18 cellular contexts compared by ENCODE assay signal in the genomic region with DNA sequence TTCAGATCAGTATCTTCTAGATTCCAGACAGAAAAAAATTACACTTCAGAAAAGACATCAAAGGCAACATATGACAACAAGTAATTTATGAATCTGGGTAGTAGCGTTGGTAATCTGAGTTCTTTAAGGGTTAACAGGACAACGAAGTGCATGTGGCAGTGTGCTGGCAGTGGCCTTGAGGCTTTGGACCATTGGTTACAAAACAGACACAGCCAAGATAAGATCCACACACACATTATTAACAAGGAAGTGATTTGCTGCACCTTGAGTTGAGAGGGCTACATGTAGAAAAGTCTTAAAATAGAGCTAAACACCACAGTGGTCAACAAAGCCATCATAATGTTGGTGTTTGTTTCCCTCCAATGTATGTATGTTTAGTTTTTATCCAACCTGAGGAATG. TPM values are rescaled to one million over a fixed set of nuclear protein-coding genes. Genes with fewer than 3 reads are reported as not detected.
DNase-seq lines count a peak whose midpoint lies in the region; ATAC-seq, FAIRE-seq and TF ChIP-seq lines count a peak whose summit lies in the region.
"Had no signal": no experiment of that assay in that cellular context is flagged by ENCODE, and none has a peak within 500 bp of the region (broad histone marks: within the 10 kb centered on the region; RNA-seq: fewer than 3 reads in every experiment).

No MANE protein-coding gene starts in this region.

- H3K9me3 ChIP-seq in GM12878 (replicated peaks; ENCODE audit: control insufficient read depth, insufficient read depth, low read length), result no peaks in the 10 kb centered on the region
- H3K9me3 ChIP-seq in HepG2 (ENCODE audit: low read length), result no peaks in the 10 kb centered on the region
- no peaks in the 10 kb centered on the region for H3K9me3 ChIP-seq in small intestine (ENCODE audit: control insufficient read depth, low read depth)
- no peaks in the 10 kb centered on the region for H3K9me3 ChIP-seq in sigmoid colon
- H3K9me3 ChIP-seq: BLaER1 treated with 17β-estradiol and CSF1 and Interleukin-3, amounts not matched to agents 10 nM and 100 nM had no signal

- H3K36me3 ChIP-seq in GM12878 (ENCODE audit: control insufficient read depth in 2 of 2, insufficient read depth in 2 of 2, low read length in 1 of 2) (no peaks in the 10 kb centered on the region), HepG2 (replicated peaks in 1 of 2; ENCODE audit: control insufficient read depth in 1 of 2, insufficient read depth in 2 of 2, low read length in 2 of 2) (no peaks in the 10 kb centered on the region), small intestine (ENCODE audit: control insufficient read depth in 2 of 2, insufficient read depth in 2 of 2, low read length in 2 of 2) (no peaks in the 10 kb centered on the region), sigmoid colon (no peaks in the 10 kb centered on the region)
- H3K36me3 ChIP-seq: BLaER1 treated with 17β-estradiol and CSF1 and Interleukin-3, amounts not matched to agents 10 nM and 100 nM had no signal

- CTCF ChIA-PET in GM12878 (lab: Yijun Ruan, JAX), result interaction anchor here (1.0 kb wide), 1 partner anchor 45 kb away, joined by 4 read pairs; no protein-coding TSS in a partner anchor
- CTCF ChIA-PET in HepG2 (lab: Yijun Ruan, JAX; ENCODE audit: low intra/inter-chr PET ratio, low total read pairs), result no interaction called here

- POLR2A ChIA-PET in GM12878 (lab: Charles Lee), result no interaction called here
- POLR2A ChIA-PET in HepG2 (lab: Yijun Ruan, JAX), result no interaction called here

- FAIRE-seq in GM12878 (lab: Jason Lieb, UNC) (no peak), HepG2 (lab: Jason Lieb, UNC) (peak; percentile 88), small intestine (lab: Jason Lieb, UNC) (no peak)

- SMC1A ChIA-PET in GM12878 (lab: Charles Lee; ENCODE audit: uncharacterized antibody, unreplicated experiment), result no interaction called here

- H3K27ac ChIP-seq in GM12878 (ENCODE audit: control insufficient read depth, insufficient read depth), result no peak overlapping the region
- H3K27ac ChIP-seq in HepG2 (ENCODE audit: extremely low read length, insufficient read depth, low read length), result peak overlapping the region; percentile 45
- no peak overlapping the region for H3K27ac ChIP-seq in small intestine (ENCODE audit: low read depth in 1 of 2, low read length in 1 of 2)
- H3K27ac ChIP-seq in sigmoid colon, result no peak overlapping the region
- H3K27ac ChIP-seq: BLaER1 treated with 17β-estradiol and CSF1 and Interleukin-3, amounts not matched to agents 10 nM and 100 nM had no signal

- H3K79me2 ChIP-seq in GM12878 (ENCODE audit: control insufficient read depth, insufficient read depth, low read length), result no peaks in the 10 kb centered on the region
- H3K79me2 ChIP-seq in HepG2 (ENCODE audit: insufficient read depth, low read length), result no peaks in the 10 kb centered on the region

- H2AFZ ChIP-seq in GM12878 (ENCODE audit: control insufficient read depth, low read depth, low read length) (peak overlapping the region; percentile 17; the same call in 1 of the 2 replicates), HepG2 (ENCODE audit: low read length) (no peak overlapping the region)

- no peak for TF ChIP-seq CTCF in GM12878 (IDR thresholded peaks at IDR 0.05 in 2 of 3, conservative IDR thresholded peaks at IDR 0.05 in 1 of 3; ENCODE audit: control insufficient read depth in 2 of 3, extremely low read depth in 1 of 3, insufficient read depth in 1 of 3, low read depth in 3 of 3, low read length in 3 of 3)
- no peak for TF ChIP-seq CTCF in HepG2 (CRISPR knock-in tag; IDR thresholded peaks at IDR 0.05)
- no peak for TF ChIP-seq CTCF in sigmoid colon (IDR thresholded peaks at IDR 0.05)

- H3K4me3 ChIP-seq in GM12878, result no peak overlapping the region
- no peak overlapping the region; a peak in 1 of 6 replicates for H3K4me3 ChIP-seq in HepG2 (replicated peaks in 1 of 3; ENCODE audit: insufficient read depth in 1 of 3, low read depth in 2 of 3, low read length in 3 of 3)
- no peak overlapping the region for H3K4me3 ChIP-seq in small intestine (ENCODE audit: low read depth in 1 of 2, low read length in 2 of 2)
- H3K4me3 ChIP-seq in sigmoid colon, result no peak overlapping the region
- H3K4me3 ChIP-seq: BLaER1 treated with 17β-estradiol and CSF1 and Interleukin-3, amounts not matched to agents 10 nM and 100 nM; GM23338 had no signal

- H3K27me3 ChIP-seq in GM12878 (replicated peaks in 1 of 2; ENCODE audit: control insufficient read depth in 2 of 2, insufficient read depth in 2 of 2, low read length in 1 of 2), result no peaks in the 10 kb centered on the region
- H3K27me3 ChIP-seq in HepG2 (ENCODE audit: control insufficient read depth in 1 of 2, insufficient read depth in 2 of 2, low read length in 2 of 2), result no peaks in the 10 kb centered on the region
- no peaks in the 10 kb centered on the region for H3K27me3 ChIP-seq in small intestine (ENCODE audit: control insufficient read depth in 2 of 2, insufficient read depth in 2 of 2, low read length in 2 of 2)
- no peaks in the 10 kb centered on the region for H3K27me3 ChIP-seq in sigmoid colon
- H3K27me3 ChIP-seq: BLaER1 treated with 17β-estradiol and CSF1 and Interleukin-3, amounts not matched to agents 10 nM and 100 nM had no signal

- H3K9ac ChIP-seq in GM12878 (ENCODE audit: control insufficient read depth, insufficient read depth, low read length) (no peak overlapping the region), HepG2 (ENCODE audit: insufficient read depth, low read depth, low read length) (no peak overlapping the region; the same call in 1 of the 2 replicates)
- H3K9ac ChIP-seq: BLaER1 treated with 17β-estradiol and CSF1 and Interleukin-3, amounts not matched to agents 10 nM and 100 nM had no signal

- intact Hi-C loops in GM12878 (cut with micrococcal nuclease; ENCODE audit: unreplicated experiment) (no loop called here), HepG2 (cut with micrococcal nuclease; ENCODE audit: unreplicated experiment) (no loop called here), sigmoid colon (cut with DNase I) (no loop called here)

- 50% methylated on average over 2 of the region's 2 CpGs for WGBS in GM12878 (ENCODE audit: insufficient coverage, insufficient replicate concordance, low lambda C conversion rate, missing lambda C conversion rate)
- whole genome bisulfite sequencing in HepG2 (ENCODE audit: low lambda C conversion rate), result 5% methylated on average over 2 of the region's 2 CpGs
- WGBS in small intestine, 3 donors, result 34 to 57% (median 50%) methylated on average over 2 of the region's 2 CpGs
- 62 to 71% methylated on average over 2 of the region's 2 CpGs for WGBS in sigmoid colon, 2 donors

- H3K4me1 ChIP-seq in GM12878 (ENCODE audit: control insufficient read depth, insufficient read depth, low read length) (no peaks in the 10 kb centered on the region), HepG2 (ENCODE audit: insufficient read depth, low read length) (peaks cover 43% of the 10 kb centered on the region), small intestine (ENCODE audit: control insufficient read depth in 2 of 2, insufficient read depth in 1 of 2, low read depth in 1 of 2, low read length in 1 of 2) (no peaks in the 10 kb centered on the region), sigmoid colon (no peaks in the 10 kb centered on the region)

- BruUV-seq in GM12878 (replicated peaks; lab: Mats Ljungman, UMichigan) (no TSS peak), HepG2 (replicated peaks; lab: Mats Ljungman, UMichigan) (no TSS peak)

- in situ Hi-C loops in GM12878 (cut with MboI), result no loop called here
- in situ Hi-C loops in HepG2 (cut with HindIII; ENCODE audit: extremely low pct_ligation_motif_present, low pct_unique_long_range_greater_than_20kb), result no loop called here

- RAD21 ChIA-PET in GM12878 (lab: Charles Lee; ENCODE audit: unreplicated experiment), result no interaction called here

- TF ChIP-seq RAD21 in GM12878 (IDR thresholded peaks at IDR 0.05; ENCODE audit: insufficient read depth, low read depth, low read length) (no peak), HepG2 (CRISPR knock-in tag; IDR thresholded peaks at IDR 0.05) (no peak)

- peak; percentile 44 for DNase-seq in SK-N-DZ (ENCODE audit: low spot score)
- DNase-seq in GM12878 (ENCODE audit: low read depth, low spot score), result no peak
- peak; percentile 78 for DNase-seq in HepG2 (ENCODE audit: low spot score)
- peak; percentile 14 for DNase-seq in small intestine
- DNase-seq in GOT3 (lab: John Stamatoyannopoulos, UW), result no peak
- DNase-seq in NCI-H1092 (lab: John Stamatoyannopoulos, UW), result no peak
- no peak for DNase-seq in activated CD4-positive, alpha-beta T cell treated with anti-CD3 and anti-CD28 coated beads, Interleukin-2, amount 50 U/mL, for 1 hour
- no peak for DNase-seq in sigmoid colon
- DNase-seq: CD8-positive, alpha-beta T cell; DMS79 treated with DMSO at 0.1 percent for 48 hours; GF-D8; H9 had no signal

- TF ChIP-seq EP300 in GM12878 (IDR thresholded peaks at IDR 0.05; ENCODE audit: borderline replicate concordance in 1 of 2, control insufficient read depth in 1 of 2, low read depth in 2 of 2, low read length in 2 of 2), result no peak
- peak in 1 of 2 experiments; percentile 81; a peak in 2 of 4 replicates for TF ChIP-seq EP300 in HepG2 (IDR thresholded peaks at IDR 0.05; ENCODE audit: low read depth in 2 of 2, low read length in 2 of 2)
- TF ChIP-seq EP300 in HepG2 (CRISPR knock-in tag; IDR thresholded peaks at IDR 0.05; ENCODE audit: borderline replicate concordance), result no peak
- no peak for TF ChIP-seq EP300 in sigmoid colon (IDR thresholded peaks at IDR 0.05)

- ATAC-seq in GM12878 (no peak), HepG2 (peak; percentile 71)
- ATAC-seq: CD8-positive, alpha-beta T cell; GM23338 had no signal

- H3K4me2 ChIP-seq in GM12878 (ENCODE audit: control insufficient read depth, insufficient read depth), result no peak overlapping the region
- peak overlapping the region; percentile 39; the same call in 1 of the 2 replicates for H3K4me2 ChIP-seq in HepG2 (ENCODE audit: low read depth, low read length)
- H3K4me2 ChIP-seq: GM23338 had no signal

- TF ChIP-seq POLR2A in GM12878 (IDR thresholded peaks at IDR 0.05; ENCODE audit: low read depth, low read length) (no peak), HepG2 (IDR thresholded peaks at IDR 0.05; ENCODE audit: insufficient read depth in 1 of 2, low read depth in 2 of 2, low read length in 2 of 2) (no peak), sigmoid colon (IDR thresholded peaks at IDR 0.05) (no peak)

- H4K20me1 ChIP-seq in GM12878 (ENCODE audit: control insufficient read depth, insufficient read depth) (no peaks in the 10 kb centered on the region), HepG2 (ENCODE audit: insufficient read depth, low read length) (no peaks in the 10 kb centered on the region)
- H4K20me1 ChIP-seq: BLaER1 treated with 17β-estradiol and CSF1 and Interleukin-3, amounts not matched to agents 10 nM and 100 nM had no signal

RNA-seq across cellular contexts. Expression of a gene that starts 40.6 kb away (rescaled TPM):
- not detected in 2 replicates for polyA plus RNA-seq in SK-N-DZ (2014; cell fraction: cytosol; rRNA removed)
- not detected in 2 replicates for polyA plus RNA-seq in SK-N-DZ (2014; cell fraction: nucleus; rRNA removed)
- total RNA-seq in GM12878 (2013; cell fraction: nucleolus; rRNA removed), result not detected in 2 replicates
- total RNA-seq in GM12878 (2014; rRNA removed) (not detected in 2 replicates), GM12878 (2014; rRNA removed; fragmentation: Illumina TruSeq; extraction: Trizol) (not detected in 2 replicates), GM12878 (2021) (not detected in 2 replicates), HepG2 (2016; rRNA removed; fragmentation: Illumina TruSeq; extraction: Trizol) (37.0 and 59.5 TPM in 2 replicates), sigmoid colon (not detected)
- not detected for polyA plus RNA-seq in GM12878 (2011; ENCODE audit: low read depth)
- polyA plus RNA-seq in GM12878 (2011; rRNA removed) (not detected in 2 replicates), GM12878 (2014; fragmentation: Illumina TruSeq; extraction: Trizol) (not detected in 2 replicates), GM12878 (2014; fragmentation: Nextera tagmentation; extraction: Ambion mirVana) (under 1 TPM in 1 of 2 experiments, not detected in 1; 0.34 TPM), GM12878 (2014; rRNA removed) (0.13 TPM in 1 of 2 replicates, not detected in the other), GM12878 (2016; fragmentation: Nextera tagmentation; extraction: Ambion mirVana) (under 1 TPM in 1 of 2 experiments, not detected in 1; 0.09 TPM), HepG2 (2011; rRNA removed) (6.8 and 6.9 TPM in 2 replicates), small intestine (not detected), sigmoid colon (not detected)
- polyA plus RNA-seq in GM12878 (2011; cell fraction: cytosol; rRNA removed), result not detected in 2 replicates
- not detected in 2 replicates for polyA plus RNA-seq in GM12878 (2011; cell fraction: nucleus; rRNA removed)
- polyA plus RNA-seq in GM12878 (2012), result not detected in 2 replicates
- not detected in 2 replicates for polyA minus RNA-seq in GM12878 (2011; rRNA and poly(A)+ RNA removed)
- polyA minus RNA-seq in GM12878 (2011; cell fraction: cytosol; rRNA and poly(A)+ RNA removed), result not detected in 2 replicates
- polyA minus RNA-seq in GM12878 (2011; cell fraction: nucleus; rRNA and poly(A)+ RNA removed), result not detected in 2 replicates
- total RNA-seq in HepG2 (2016; cell fraction: cytosol; rRNA removed; fragmentation: Illumina TruSeq; extraction: Trizol; ENCODE audit: low read depth), result 14.5 and 15.5 TPM in 2 replicates
- total RNA-seq in HepG2 (2016; cell fraction: insoluble cytoplasmic fraction; rRNA removed; fragmentation: Illumina TruSeq; extraction: Trizol), result 38.3 and 59.0 TPM in 2 replicates
- 36.5 and 40.0 TPM in 2 replicates for total RNA-seq in HepG2 (2016; cell fraction: membrane; rRNA removed; fragmentation: Illumina TruSeq; extraction: Trizol)
- 15.6 and 17.5 TPM in 2 replicates for total RNA-seq in HepG2 (2016; cell fraction: nucleus; rRNA removed; fragmentation: Illumina TruSeq; extraction: Trizol)
- 4.4 and 5.3 TPM in 2 replicates for polyA plus RNA-seq in HepG2 (2011; cell fraction: cytosol; rRNA removed)
- 1.9 and 2.3 TPM in 2 replicates for polyA plus RNA-seq in HepG2 (2011; cell fraction: nucleus; rRNA removed)
- 7.1 and 20.6 TPM in 2 replicates for polyA plus RNA-seq in HepG2 (2012)
- polyA plus RNA-seq in HepG2 (2016; cell fraction: cytosol; fragmentation: Illumina TruSeq; extraction: Trizol; ENCODE audit: low read depth), result 8.2 and 8.7 TPM in 2 replicates
- polyA plus RNA-seq in HepG2 (2016; cell fraction: insoluble cytoplasmic fraction; fragmentation: Illumina TruSeq; extraction: Trizol; ENCODE audit: low read depth), result 46.7 and 52.6 TPM in 2 replicates
- 22.8 and 27.5 TPM in 2 replicates for polyA plus RNA-seq in HepG2 (2016; cell fraction: membrane; fragmentation: Illumina TruSeq; extraction: Trizol; ENCODE audit: low read depth)
- polyA plus RNA-seq in HepG2 (2016; cell fraction: nucleus; fragmentation: Illumina TruSeq; extraction: Trizol; ENCODE audit: insufficient read depth, low read depth), result 15.6 and 18.9 TPM in 2 replicates
- polyA minus RNA-seq in HepG2 (2011; rRNA and poly(A)+ RNA removed; ENCODE audit: low replicate concordance), result 3.4 TPM in 1 of 2 replicates, not detected in the other
- 5.2 and 7.2 TPM in 2 replicates for polyA minus RNA-seq in HepG2 (2011; cell fraction: cytosol; rRNA and poly(A)+ RNA removed)
- 2.2 and 5.1 TPM in 2 replicates for polyA minus RNA-seq in HepG2 (2011; cell fraction: nucleus; rRNA and poly(A)+ RNA removed)
- total RNA-seq: A673; Calu3; CD8-positive, alpha-beta T cell; HT-29 had no signal
- polyA plus RNA-seq: AG04450, GM23338 had no signal

Comparison
In these comparisons a context has a peak if more than half of its experiments do, and no peak if none do; other contexts are left out.
1. DNase-seq: peak in SK-N-DZ (single experiment), HepG2 (single experiment) and small intestine (single experiment); none in GM12878 (single experiment), GOT3 (single experiment), NCI-H1092 (single experiment), activated CD4-positive, alpha-beta T cell treated with anti-CD3 and anti-CD28 coated beads, Interleukin-2, amount 50 U/mL, for 1 hour (single experiment) and sigmoid colon (single experiment).